Comparison of ENCODE assay signal across 8 cellular contexts in the genomic region with DNA sequence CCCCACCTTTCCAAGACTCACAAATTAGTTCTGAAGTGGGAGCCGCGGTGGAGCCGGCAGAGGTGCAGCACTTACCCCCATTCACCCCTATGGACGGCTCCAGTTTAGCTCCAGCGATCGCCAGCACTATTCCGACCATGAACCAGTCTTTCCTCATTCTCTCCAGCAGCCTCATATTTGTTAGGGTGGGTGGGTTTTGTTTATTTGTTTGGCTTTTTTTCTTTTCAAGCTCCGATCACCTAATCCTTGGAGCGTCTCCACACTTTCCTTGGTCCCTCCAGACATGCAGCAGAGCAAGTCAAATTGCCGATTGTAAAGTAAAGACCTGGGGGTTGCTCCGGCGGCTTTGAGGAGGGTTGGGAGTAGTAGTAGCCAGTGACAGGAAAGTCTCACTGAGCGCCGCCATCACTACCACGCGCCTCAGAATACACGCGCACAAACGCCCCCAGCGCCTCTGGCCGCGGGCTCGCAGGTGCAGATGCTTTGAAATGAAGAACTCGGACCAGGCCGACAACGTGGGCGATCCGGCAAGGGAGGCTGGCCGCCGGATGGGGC. TPM values are rescaled to one million over a fixed set of nuclear protein-coding genes. Genes with fewer than 3 reads are reported as not detected.
A peak's percentile ranks its signal among the peaks of the same experiment; 100 is the strongest.
DNase-seq lines count a peak whose midpoint lies in the region; ATAC-seq and TF ChIP-seq lines count a peak whose summit lies in the region.

A gene with protein sequence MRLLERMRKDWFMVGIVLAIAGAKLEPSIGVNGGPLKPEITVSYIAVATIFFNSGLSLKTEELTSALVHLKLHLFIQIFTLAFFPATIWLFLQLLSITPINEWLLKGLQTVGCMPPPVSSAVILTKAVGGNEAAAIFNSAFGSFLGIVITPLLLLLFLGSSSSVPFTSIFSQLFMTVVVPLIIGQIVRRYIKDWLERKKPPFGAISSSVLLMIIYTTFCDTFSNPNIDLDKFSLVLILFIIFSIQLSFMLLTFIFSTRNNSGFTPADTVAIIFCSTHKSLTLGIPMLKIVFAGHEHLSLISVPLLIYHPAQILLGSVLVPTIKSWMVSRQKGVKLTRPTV (minus strand): TSS at position 398 of the 555 bp plus-strand sequence. CDS start 223 bp downstream, at position 175.

- peaks cover 17% of the 10 kb centered on the region for H3K4me1 ChIP-seq in lower lobe of right lung

- intact Hi-C loops in lower lobe of right lung (cut with DNase I) = no loop called here

- peak within 1 kb of the TSS; percentile 98 for H3K4me3 ChIP-seq in lower lobe of right lung

- no peaks in the 10 kb centered on the region for H3K36me3 ChIP-seq in lower lobe of right lung

- no peaks in the 10 kb centered on the region for H3K27me3 ChIP-seq in lower lobe of right lung (ENCODE audit: low read depth)

- no peaks in the 10 kb centered on the region for H3K9me3 ChIP-seq in lower lobe of right lung

- no peak for TF ChIP-seq CTCF in lower lobe of right lung (IDR thresholded peaks at IDR 0.05)

- peak within 1 kb of the TSS; percentile 87 for H3K27ac ChIP-seq in lower lobe of right lung

- peak in 13 of 14 donors; percentile 36 to 88 (median 74) for DNase-seq in C1 segment of cervical spinal cord (lab: John Stamatoyannopoulos, UW)
- peak; percentile 74 for DNase-seq in GM19238 (ENCODE audit: insufficient read length, low spot score)
- peak; percentile 86 for DNase-seq in NCI-H526 treated with DMSO at 0.1 percent for 48 hours (lab: John Stamatoyannopoulos, UW)
- peak; percentile 74 to 81 for DNase-seq in activated CD4-positive, alpha-beta T cell treated with anti-CD3 and anti-CD28 coated beads, Interleukin-2, amount 50 U/mL, for 48 hours
- peak; percentile 59 for DNase-seq in effector CD4-positive, alpha-beta T cell
- DNase-seq in lower lobe of right lung = peak; percentile 81
- DNase-seq in stimulated activated CD4-positive, alpha-beta T cell treated with anti-CD3 and anti-CD28 coated beads, TNF-alpha, amount 100 ng/mL, for 4 hours (ENCODE audit: low read depth in 3 of 3) = peak; percentile 31 to 61 (median 45)

- ATAC-seq in HG03378 (IDR thresholded peaks at IDR 0.05; ENCODE audit: unreplicated experiment) (peak; percentile 75), lower lobe of right lung (peak; percentile 95 to 97)

RNA-seq across cellular contexts. Expression of the gene that starts here (rescaled TPM):
- total RNA-seq in lower lobe of right lung = 23.5 TPM

Comparison
In these comparisons a context has a peak if more than half of its experiments do, and no peak if none do; other contexts are left out.
1. Peak in every context shown above with its lines: DNase-seq, ATAC-seq, H3K4me3 ChIP-seq and H3K27ac ChIP-seq.